Comparison of ENCODE assay signal across 1 cellular context in genomic region chr5:131265318-131265803, GRCh38.
TF ChIP-seq lines count a peak whose summit lies in the region.

No MANE protein-coding gene starts in this region.

TF ChIP-seq in WTC11, 78 proteins besides CTCF, POLR2A, EP300 and RAD21 (continued from another document):
- TF ChIP-seq ATF1 (CRISPR knock-in tag; IDR thresholded peaks at IDR 0.05), result no peak
